In genomic region chr10:16594106-16594505, GRCh38 we compare ENCODE assay signal across 25 cellular contexts.
DNase-seq lines count a peak whose midpoint lies in the region.
"Had no signal": no experiment of that assay in that cellular context is flagged by ENCODE, and none has a peak within 500 bp of the region (broad histone marks: within the 10 kb centered on the region; RNA-seq: fewer than 3 reads in every experiment).

No MANE protein-coding gene starts in this region.

- H3K9me3 Mint-ChIP-seq in activated T-helper 1 cell treated with anti-CD3 and anti-CD28 coated beads, Interleukin-12 subunit alpha, Interleukin-12 subunit beta, Interleukin-2, Interleukin-4 antibody, amounts not matched to agents 30 ng/mL and 10 ng/mL and 1 ng/mL, durations not matched to agents 14 hours and 24 hours and 36 hours = no peaks in the 10 kb centered on the region
- H3K9me3 Mint-ChIP-seq: HFFc6; T-helper 1 cell treated with Interleukin-12 subunit alpha and Interleukin-12 subunit beta and Interleukin-4 antibody, amounts not matched to agents 30 μg/mL and 1 μg/mL, for 36 hours had no signal

- in situ Hi-C loops in G401 (cut with HindIII; ENCODE audit: low sequenced_read_pairs) = no loop called here

- intact Hi-C loops in activated T-helper 1 cell treated with anti-CD3 and anti-CD28 coated beads, Interleukin-12 subunit alpha, Interleukin-12 subunit beta, Interleukin-2, Interleukin-4 antibody, amounts not matched to agents 30 ng/mL and 10 ng/mL and 1 ng/mL, durations not matched to agents 14 hours and 24 hours and 36 hours (cut with micrococcal nuclease) = no loop called here

- H3K36me3 Mint-ChIP-seq in activated T-helper 1 cell treated with anti-CD3 and anti-CD28 coated beads, Interleukin-12 subunit alpha, Interleukin-12 subunit beta, Interleukin-2, Interleukin-4 antibody, amounts not matched to agents 30 ng/mL and 10 ng/mL and 1 ng/mL, durations not matched to agents 14 hours and 24 hours and 36 hours (ENCODE audit: low read depth) = peaks cover 2% of the 10 kb centered on the region

- H3K27ac Mint-ChIP-seq in activated T-helper 1 cell treated with anti-CD3 and anti-CD28 coated beads, Interleukin-12 subunit alpha, Interleukin-12 subunit beta, Interleukin-2, Interleukin-4 antibody, amounts not matched to agents 30 ng/mL and 10 ng/mL and 1 ng/mL, durations not matched to agents 14 hours and 24 hours and 36 hours = no peak overlapping the region
- H3K27ac Mint-ChIP-seq: CD4-positive, alpha-beta T cell; HFFc6; T-helper 1 cell treated with Interleukin-12 subunit alpha and Interleukin-12 subunit beta and Interleukin-4 antibody, amounts not matched to agents 30 μg/mL and 1 μg/mL, for 36 hours had no signal

- no peaks in the 10 kb centered on the region for H3K4me1 Mint-ChIP-seq in activated T-helper 1 cell treated with anti-CD3 and anti-CD28 coated beads, Interleukin-12 subunit alpha, Interleukin-12 subunit beta, Interleukin-2, Interleukin-4 antibody, amounts not matched to agents 30 ng/mL and 10 ng/mL and 1 ng/mL, durations not matched to agents 14 hours and 24 hours and 36 hours (ENCODE audit: low read depth)

- no peaks in the 10 kb centered on the region for H3K27me3 Mint-ChIP-seq in activated T-helper 1 cell treated with anti-CD3 and anti-CD28 coated beads, Interleukin-12 subunit alpha, Interleukin-12 subunit beta, Interleukin-2, Interleukin-4 antibody, amounts not matched to agents 30 ng/mL and 10 ng/mL and 1 ng/mL, durations not matched to agents 14 hours and 24 hours and 36 hours (ENCODE audit: insufficient read depth)
- H3K27me3 Mint-ChIP-seq: CD4-positive, alpha-beta T cell had no signal

- no peak overlapping the region for H3K4me3 Mint-ChIP-seq in activated T-helper 1 cell treated with anti-CD3 and anti-CD28 coated beads, Interleukin-12 subunit alpha, Interleukin-12 subunit beta, Interleukin-2, Interleukin-4 antibody, amounts not matched to agents 30 ng/mL and 10 ng/mL and 1 ng/mL, durations not matched to agents 14 hours and 24 hours and 36 hours
- H3K4me3 Mint-ChIP-seq: CD4-positive, alpha-beta T cell; HFFc6; T-helper 1 cell treated with Interleukin-12 subunit alpha and Interleukin-12 subunit beta and Interleukin-4 antibody, amounts not matched to agents 30 μg/mL and 1 μg/mL, for 36 hours had no signal

- DNase-seq in COR-L47 (lab: John Stamatoyannopoulos, UW) = peak; percentile 55
- peak; percentile 84 for DNase-seq in G401 (ENCODE audit: low spot score)
- DNase-seq in NCI-H2227 treated with DMSO at 0.1 percent for 48 hours (lab: John Stamatoyannopoulos, UW) = peak; percentile 15
- peak; percentile 76 for DNase-seq in cerebellum (ENCODE audit: low spot score)
- DNase-seq in stimulated activated CD4-positive, alpha-beta T cell treated with anti-CD3 and anti-CD28 coated beads, Interleukin-12 subunit alpha, Interleukin-12 subunit beta, amount 100 ng/mL, for 4 hours = no peak
- no peak for DNase-seq in kidney glomerular epithelial cell (lab: John Stamatoyannopoulos, UW)
- no peak for DNase-seq in activated T-helper 1 cell treated with anti-CD3 and anti-CD28 coated beads, Interleukin-12 subunit alpha, Interleukin-12 subunit beta, Interleukin-2, Interleukin-4 antibody, amounts not matched to agents 30 ng/mL and 10 ng/mL and 1 ng/mL, durations not matched to agents 14 hours and 24 hours and 36 hours (ENCODE audit: low spot score)
- DNase-seq: AML-193; Caco-2; CD4-positive, alpha-beta T cell; DMS 273 treated with DMSO at 0.1 percent for 48 hours; DMS79; EL; GOT3; HFFc6; Karpas-422; NCI-H1436 treated with DMSO at 0.1 percent for 48 hours; NCI-H187 treated with DMSO at 0.1 percent for 48 hours; NCI-H446 treated with DMSO at 0.1 percent for 48 hours; NCI-H526; OCI-M1; Peyer's patch; SK-N-SH; SW 1271 had no signal

Comparison
In these comparisons a context has a peak if more than half of its experiments do, and no peak if none do; other contexts are left out.
1. DNase-seq: peak in COR-L47 (single experiment), G401 (single experiment), NCI-H2227 treated with DMSO at 0.1 percent for 48 hours (single experiment) and cerebellum (single experiment); none in stimulated activated CD4-positive, alpha-beta T cell treated with anti-CD3 and anti-CD28 coated beads, Interleukin-12 subunit alpha, Interleukin-12 subunit beta, amount 100 ng/mL, for 4 hours (single experiment), kidney glomerular epithelial cell (single experiment) and activated T-helper 1 cell treated with anti-CD3 and anti-CD28 coated beads, Interleukin-12 subunit alpha, Interleukin-12 subunit beta, Interleukin-2, Interleukin-4 antibody, amounts not matched to agents 30 ng/mL and 10 ng/mL and 1 ng/mL, durations not matched to agents 14 hours and 24 hours and 36 hours (single experiment).